In the genomic region with DNA sequence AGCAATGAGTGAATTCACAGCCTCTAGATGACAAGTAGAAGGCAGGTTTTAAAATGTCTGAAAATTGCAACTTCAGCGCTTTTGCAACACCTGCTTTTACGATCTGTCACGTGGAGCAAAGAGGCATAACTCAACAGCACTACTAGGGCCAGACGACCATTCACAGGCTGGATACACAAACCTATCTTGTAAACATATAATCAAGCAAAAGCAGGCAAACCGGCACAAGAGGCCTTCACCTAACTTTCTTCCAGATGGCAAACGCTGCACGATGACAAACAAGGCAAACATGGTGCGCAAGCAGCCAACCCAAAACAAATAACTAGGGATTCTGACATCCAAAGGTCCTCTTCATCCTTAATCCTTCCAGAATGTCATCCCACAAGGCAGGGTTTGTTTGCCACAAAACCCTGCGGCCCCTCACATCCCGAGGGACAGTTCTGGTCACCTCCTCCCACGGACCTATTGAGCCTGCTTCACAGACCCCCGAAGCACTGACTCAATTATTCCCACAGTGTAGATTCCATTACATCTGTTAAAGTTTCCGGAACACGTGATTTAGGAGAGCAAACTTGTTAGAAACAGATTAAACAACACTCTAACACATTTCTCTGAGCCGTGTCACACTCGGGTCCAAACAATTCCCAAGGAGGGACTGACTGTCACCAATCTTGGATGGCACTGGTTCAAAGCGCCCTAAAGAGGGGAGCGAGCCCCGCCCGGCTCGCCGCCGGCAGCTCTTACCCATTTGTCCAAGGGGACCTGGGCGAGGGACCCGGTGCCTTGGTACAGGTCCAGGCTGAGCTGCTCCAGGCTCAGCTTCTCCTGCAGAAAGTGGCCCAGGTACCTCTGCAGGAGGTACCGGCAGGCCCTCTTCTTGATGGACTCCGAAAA, we compare ENCODE assay signal across 1 cellular context.
TF ChIP-seq lines count a peak whose summit lies in the region.

No MANE protein-coding gene starts in this region.

TF ChIP-seq in HepG2, 621 proteins besides CTCF, POLR2A, EP300 and RAD21 (continued from another document):
- TF ChIP-seq, protein P1, sequence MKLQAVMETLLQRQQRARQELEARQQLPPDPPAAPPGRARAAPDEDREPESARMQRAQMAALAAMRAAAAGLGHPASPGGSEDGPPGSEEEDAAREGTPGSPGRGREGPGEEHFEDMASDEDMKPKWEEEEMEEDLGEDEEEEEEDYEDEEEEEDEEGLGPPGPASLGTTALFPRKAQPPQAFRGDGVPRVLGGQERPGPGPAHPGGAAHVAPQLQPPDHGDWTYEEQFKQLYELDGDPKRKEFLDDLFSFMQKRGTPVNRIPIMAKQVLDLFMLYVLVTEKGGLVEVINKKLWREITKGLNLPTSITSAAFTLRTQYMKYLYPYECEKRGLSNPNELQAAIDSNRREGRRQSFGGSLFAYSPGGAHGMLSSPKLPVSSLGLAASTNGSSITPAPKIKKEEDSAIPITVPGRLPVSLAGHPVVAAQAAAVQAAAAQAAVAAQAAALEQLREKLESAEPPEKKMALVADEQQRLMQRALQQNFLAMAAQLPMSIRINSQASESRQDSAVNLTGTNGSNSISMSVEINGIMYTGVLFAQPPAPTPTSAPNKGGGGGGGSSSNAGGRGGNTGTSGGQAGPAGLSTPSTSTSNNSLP (IDR thresholded peaks at IDR 0.05; ENCODE audit: low read depth, low read length) = no peak
- TF ChIP-seq ATRX (CRISPR knock-in tag; IDR thresholded peaks at IDR 0.05; ENCODE audit: borderline replicate concordance) = no peak
- peak; percentile 63; the same call in 1 of the 2 replicates for TF ChIP-seq TGIF2 (CRISPR knock-in tag; IDR thresholded peaks at IDR 0.05)
- TF ChIP-seq, protein P2, sequence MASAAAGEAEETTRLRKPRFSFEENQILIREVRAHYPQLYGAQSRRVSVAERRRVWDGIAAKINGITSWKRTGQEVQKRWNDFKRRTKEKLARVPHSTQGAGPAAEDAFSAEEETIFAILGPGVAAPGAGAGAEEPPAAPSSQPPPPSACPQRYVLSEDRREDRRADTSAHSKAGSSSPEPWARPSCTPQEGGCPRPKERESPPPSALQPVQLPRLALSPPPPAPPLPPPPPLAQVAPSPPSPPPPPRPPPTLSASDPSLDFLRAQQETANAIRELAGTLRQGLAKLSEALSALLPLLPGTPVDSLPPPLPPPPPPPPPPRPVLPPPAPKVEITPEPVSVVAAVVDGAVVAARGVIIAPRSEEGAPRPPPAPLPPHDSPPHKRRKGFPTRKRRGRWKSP (CRISPR knock-in tag; IDR thresholded peaks at IDR 0.05) = no peak
- TF ChIP-seq SAP130 (CRISPR knock-in tag; IDR thresholded peaks at IDR 0.05; ENCODE audit: low read depth) = peak; percentile 70
- TF ChIP-seq ZFAT (CRISPR knock-in tag; conservative IDR thresholded peaks at IDR 0.05) = no peak
TF ChIP-seq in HepG2: peak in this region for 53.
